ENCODE assay signal across 8 cellular contexts in genomic region chr5:43313854-43314457, GRCh38. TPM values are rescaled to one million over a fixed set of nuclear protein-coding genes. Genes with fewer than 3 reads are reported as not detected.
A peak's percentile ranks its signal among the peaks of the same experiment; 100 is the strongest.
DNase-seq lines count a peak whose midpoint lies in the region; ATAC-seq and TF ChIP-seq lines count a peak whose summit lies in the region.

No MANE protein-coding gene starts in this region.

- no peaks in the 10 kb centered on the region for H3K36me3 Mint-ChIP-seq in naive thymus-derived CD8-positive, alpha-beta T cell

- H3K4me1 Mint-ChIP-seq in naive thymus-derived CD8-positive, alpha-beta T cell, result peaks cover 22 to 40% (median 33%) of the 10 kb centered on the region in 4 donors

- POLR2A ChIA-PET in naive thymus-derived CD8-positive, alpha-beta T cell (lab: Charles Lee), result interaction anchor here (0.6 to 3.4 kb wide), 16 partner anchors 83 to 1443 kb away, joined by 3 to 85 read pairs (median 7); partner anchors contain the start of genes C5orf34, NNT, OXCT1 and RIMOC1

- no peak for ATAC-seq in naive thymus-derived CD8-positive, alpha-beta T cell

- H3K4me3 Mint-ChIP-seq in naive thymus-derived CD8-positive, alpha-beta T cell, result peak overlapping the region; percentile 90 to 99 (median 97)

- DNase-seq in NCI-H2227 (lab: John Stamatoyannopoulos, UW; ENCODE audit: unreplicated experiment), result peak; percentile 73
- DNase-seq in NCI-H2227 treated with DMSO at 0.1 percent for 48 hours (lab: John Stamatoyannopoulos, UW), result no peak
- DNase-seq in NCI-H446 treated with DMSO at 0.1 percent for 48 hours (lab: John Stamatoyannopoulos, UW), result peak; percentile 73
- DNase-seq in choroid plexus epithelial cell (ENCODE audit: low read depth), result peak; percentile 23
- DNase-seq in naive thymus-derived CD8-positive, alpha-beta T cell, result peak in 1 of 10 donors; percentile 1
- no peak for DNase-seq in GDM1 (lab: John Stamatoyannopoulos, UW)
- no peak for DNase-seq in germinal center (ENCODE audit: low spot score)
- DNase-seq in NCI-H510A (lab: John Stamatoyannopoulos, UW), result no peak

- peaks cover 0 to 3% (median 0%) of the 10 kb centered on the region in 9 donors for H3K9me3 Mint-ChIP-seq in naive thymus-derived CD8-positive, alpha-beta T cell

- H3K4me3 ChIP-seq in choroid plexus epithelial cell (ENCODE audit: low read depth, low read length), result peak overlapping the region; percentile 52

- peaks cover 0 to 2% (median 0%) of the 10 kb centered on the region in 5 donors for H3K27me3 Mint-ChIP-seq in naive thymus-derived CD8-positive, alpha-beta T cell

- peak overlapping the region; percentile 90 to 99 (median 96) for H3K27ac Mint-ChIP-seq in naive thymus-derived CD8-positive, alpha-beta T cell

- TF ChIP-seq CTCF in choroid plexus epithelial cell (conservative IDR thresholded peaks at IDR 0.05; ENCODE audit: low read depth, low read length), result no peak

RNA-seq across cellular contexts. Expression of gene HMGCS1, which starts 0.7 kb away (rescaled TPM):
- total RNA-seq in naive thymus-derived CD8-positive, alpha-beta T cell, result 10 to 100 TPM; 32.5 to 36.5 TPM
- 10 to 100 TPM in 1 of 3 donors, 1 to 10 TPM in 2; 4.0 to 11.6 (median 4.2) TPM for polyA plus RNA-seq in naive thymus-derived CD8-positive, alpha-beta T cell

Comparison
In these comparisons a context has a peak if more than half of its experiments do, and no peak if none do; other contexts are left out.
1. DNase-seq: peak in NCI-H2227 (single experiment), NCI-H446 treated with DMSO at 0.1 percent for 48 hours (single experiment) and choroid plexus epithelial cell (single experiment); none in NCI-H2227 treated with DMSO at 0.1 percent for 48 hours (single experiment), GDM1 (single experiment), germinal center (single experiment) and NCI-H510A (single experiment).